In the genomic region with DNA sequence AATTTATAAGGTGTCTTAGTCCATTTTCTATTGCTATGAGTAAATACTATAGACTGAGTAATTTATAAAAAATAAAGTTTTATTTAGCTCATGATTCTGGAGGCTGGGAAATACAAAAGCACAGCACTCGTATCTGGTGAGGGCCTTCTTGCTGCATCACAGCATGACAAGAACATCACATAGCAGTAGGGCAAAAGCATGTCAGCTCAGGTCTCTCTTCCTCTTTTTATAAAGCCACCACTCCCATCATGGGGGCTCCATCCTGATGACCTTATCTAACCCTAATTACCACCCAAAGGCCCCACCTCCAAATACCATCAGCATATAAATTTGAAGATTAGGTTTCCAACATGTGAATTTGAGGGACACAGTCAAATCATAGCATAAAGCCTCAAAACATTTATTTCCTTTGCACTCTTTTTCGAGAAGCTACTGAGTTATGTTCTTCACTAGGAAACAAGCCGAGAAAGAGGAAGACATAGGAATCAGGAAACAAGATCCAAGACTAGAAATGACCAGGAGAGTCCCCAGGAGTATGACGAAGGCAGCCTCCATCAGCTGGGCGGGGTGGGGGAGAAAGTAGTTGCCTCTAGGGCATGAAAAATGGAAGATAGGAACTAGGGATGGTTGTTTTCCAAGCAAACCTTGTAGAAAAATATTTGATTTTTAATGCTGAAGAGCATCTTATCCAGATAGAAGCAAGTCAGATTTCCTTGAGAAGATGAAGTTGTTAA, we compare ENCODE assay signal across 22 cellular contexts. TPM values are rescaled to one million over a fixed set of nuclear protein-coding genes. Genes with fewer than 3 reads are reported as not detected.
A peak's percentile ranks its signal among the peaks of the same experiment; 100 is the strongest.
DNase-seq lines count a peak whose midpoint lies in the region; ATAC-seq, FAIRE-seq and TF ChIP-seq lines count a peak whose summit lies in the region.
"Had no signal": no experiment of that assay in that cellular context is flagged by ENCODE, and none has a peak within 500 bp of the region (broad histone marks: within the 10 kb centered on the region; RNA-seq: fewer than 3 reads in every experiment).

No MANE protein-coding gene starts in this region.

- POLR2A ChIA-PET in K562 (lab: Yijun Ruan, JAX), result interaction anchor here (1.8 kb wide), 1 partner anchor 15 kb away, joined by 5 read pairs; no protein-coding TSS in a partner anchor

- BruUV-seq in K562 (replicated peaks; lab: Mats Ljungman, UMichigan), result no TSS peak

- H2AFZ ChIP-seq in OCI-LY3 (ENCODE audit: low read depth, low read length) (no peak overlapping the region), K562 (ENCODE audit: low read depth, low read length) (no peak overlapping the region)
- H2AFZ ChIP-seq: GM23338 had no signal

- no peaks in the 10 kb centered on the region for H3K9me1 ChIP-seq in K562 (ENCODE audit: control insufficient read depth, insufficient read depth, low read length)

- intact Hi-C loops in Right ventricle myocardium inferior (cut with DNase I) (no loop called here), K562 (cut with micrococcal nuclease) (no loop called here), posterior vena cava (cut with DNase I) (no loop called here)

- TF ChIP-seq RAD21 in K562 (CRISPR knock-in tag; conservative IDR thresholded peaks at IDR 0.05 in 1 of 2, IDR thresholded peaks at IDR 0.05 in 1 of 2), result no peak

- H3K27me3 ChIP-seq in right atrium auricular region, result no peaks in the 10 kb centered on the region
- H3K27me3 ChIP-seq in OCI-LY3 (ENCODE audit: low read depth, low read length), result no peaks in the 10 kb centered on the region
- H3K27me3 ChIP-seq in K562 (ENCODE audit: control insufficient read depth in 2 of 2, insufficient read depth in 2 of 2, low read length in 2 of 2), result no peaks in the 10 kb centered on the region
- H3K27me3 ChIP-seq: BLaER1 had no signal

- H3K4me2 ChIP-seq in OCI-LY3 (ENCODE audit: low read length) (no peak overlapping the region), K562 (ENCODE audit: insufficient read depth, low read length) (no peak overlapping the region)
- H3K4me2 ChIP-seq: BLaER1, GM23338 had no signal

- DNase-seq in Right ventricle myocardium inferior (ENCODE audit: missing footprints) (peak; percentile 55), right atrium auricular region (ENCODE audit: low spot score) (no peak), K562 (ENCODE audit: extremely low read depth in 1 of 4, low spot score in 3 of 4) (no peak), posterior vena cava (ENCODE audit: low spot score) (peak; percentile 67), NCI-H524 (lab: John Stamatoyannopoulos, UW) (no peak), HT-29 (ENCODE audit: low spot score) (no peak)
- DNase-seq: 8988T; Calu3; CD8-positive, alpha-beta T cell; DMS79 treated with DMSO at 0.1 percent for 48 hours; HFFc6; IMR-90 had no signal

- no peak overlapping the region for H3K9ac ChIP-seq in OCI-LY3 (ENCODE audit: low read length)
- no peak overlapping the region for H3K9ac ChIP-seq in K562 (ENCODE audit: insufficient read depth in 1 of 2, low read depth in 2 of 2, low read length in 2 of 2)
- H3K9ac ChIP-seq: BLaER1 had no signal

- H3K36me3 ChIP-seq in right atrium auricular region, result no peaks in the 10 kb centered on the region
- H3K36me3 ChIP-seq in OCI-LY3 (replicated peaks; ENCODE audit: low read depth, low read length), result peaks cover 12% of the 10 kb centered on the region
- H3K36me3 ChIP-seq in K562 (ENCODE audit: control insufficient read depth, insufficient read depth, low read length), result no peaks in the 10 kb centered on the region
- H3K36me3 ChIP-seq: BLaER1 had no signal

- no peak for TF ChIP-seq POLR2A in K562 (conservative IDR thresholded peaks at IDR 0.05)

- H3K4me1 ChIP-seq in right atrium auricular region (no peaks in the 10 kb centered on the region), OCI-LY3 (ENCODE audit: low read length) (peaks cover 63% of the 10 kb centered on the region), K562 (replicated peaks in 1 of 2; ENCODE audit: control insufficient read depth in 2 of 2, insufficient read depth in 2 of 2, low read length in 2 of 2) (peaks cover 0 to 4% of the 10 kb centered on the region in 2 experiments; a peak in 1 of 5 replicates)
- H3K4me1 ChIP-seq: BLaER1 had no signal

- CTCF ChIA-PET in K562 (lab: Yijun Ruan, JAX; ENCODE audit: low intra/inter-chr PET ratio), result no interaction called here

- H3K4me3 ChIP-seq in right atrium auricular region, result no peak overlapping the region
- H3K4me3 ChIP-seq in OCI-LY3 (ENCODE audit: low read length), result no peak overlapping the region
- no peak overlapping the region for H3K4me3 ChIP-seq in K562
- H3K4me3 ChIP-seq: BLaER1, GM23338 had no signal

- no peak for TF ChIP-seq EP300 in K562 (IDR thresholded peaks at IDR 0.05; ENCODE audit: low read length)

- H3K27ac ChIP-seq in right atrium auricular region (no peak overlapping the region), OCI-LY3 (ENCODE audit: low read length) (peak overlapping the region; percentile 95), K562 (ENCODE audit: extremely low read depth, low read depth, low read length) (no peak overlapping the region)
- H3K27ac ChIP-seq: BLaER1, HL-60 had no signal

- WGBS in K562 (ENCODE audit: insufficient coverage, low coverage, missing lambda C conversion rate), result 67% methylated on average over 5 of the region's 5 CpGs

- H3K79me2 ChIP-seq in OCI-LY3 (ENCODE audit: low read length) (0 out of 2 replicates have a peak, but pooled peaks cover 2% of the 10 kb centered on the region), K562 (ENCODE audit: control insufficient read depth, insufficient read depth, low read length) (no peaks in the 10 kb centered on the region)

- TF ChIP-seq CTCF in right atrium auricular region (IDR thresholded peaks at IDR 0.05), result no peak
- TF ChIP-seq CTCF in OCI-LY3 (IDR thresholded peaks at IDR 0.05; ENCODE audit: low read depth, low read length), result no peak
- TF ChIP-seq CTCF in K562 (IDR thresholded peaks at IDR 0.05 in 2 of 3, conservative IDR thresholded peaks at IDR 0.05 in 1 of 3; ENCODE audit: insufficient read depth in 2 of 3, low read depth in 1 of 3, low read length in 3 of 3), result no peak

- FAIRE-seq in K562 (lab: Jason Lieb, UNC), result no peak
- FAIRE-seq: GM12892, GM18507, H54, HTR-8/SVneo had no signal

- in situ Hi-C loops in K562 (cut with MboI), result no loop called here

- no peak for ATAC-seq in Right ventricle myocardium inferior
- ATAC-seq in K562, result no peak
- no peak for ATAC-seq in GM18520 (IDR thresholded peaks at IDR 0.05; ENCODE audit: unreplicated experiment)
- ATAC-seq: CD8-positive, alpha-beta T cell; GM23338; HCT116 had no signal

- no peaks in the 10 kb centered on the region for H4K20me1 ChIP-seq in OCI-LY3 (ENCODE audit: insufficient read depth, low read length)
- no peaks in the 10 kb centered on the region for H4K20me1 ChIP-seq in K562 (replicated peaks; ENCODE audit: control insufficient read depth, insufficient read depth, low read length)
- H4K20me1 ChIP-seq: BLaER1 had no signal

- no peaks in the 10 kb centered on the region for H3K9me3 ChIP-seq in right atrium auricular region
- peaks cover 4% of the 10 kb centered on the region; the same call in 1 of the 2 replicates for H3K9me3 ChIP-seq in OCI-LY3 (ENCODE audit: insufficient read depth, low read length)
- H3K9me3 ChIP-seq in K562 (replicated peaks; ENCODE audit: control insufficient read depth, insufficient read depth, low read depth, low read length), result no peaks in the 10 kb centered on the region
- H3K9me3 ChIP-seq: BLaER1 had no signal

TF ChIP-seq in K562, 482 proteins besides CTCF, POLR2A, EP300 and RAD21:
- TF ChIP-seq FOXJ2 (tag; IDR thresholded peaks at IDR 0.05), result no peak
- TF ChIP-seq ZBTB34 (CRISPR knock-in tag; IDR thresholded peaks at IDR 0.05), result no peak
- TF ChIP-seq ZNF584 (CRISPR knock-in tag; IDR thresholded peaks at IDR 0.05; ENCODE audit: low read depth), result no peak
- TF ChIP-seq POLR2H (tag; IDR thresholded peaks at IDR 0.05; ENCODE audit: low read depth), result no peak
- peak; percentile 39; the same call in 1 of the 2 replicates for TF ChIP-seq SPI1 (IDR thresholded peaks at IDR 0.05; ENCODE audit: borderline replicate concordance, low read depth, low read length)
- no peak for TF ChIP-seq ZKSCAN3 (CRISPR knock-in tag; IDR thresholded peaks at IDR 0.05)

RNA-seq across cellular contexts. Expression of gene NABP1, which starts 24.1 kb away (rescaled TPM):
- total RNA-seq in Right ventricle myocardium inferior, result 5.1 TPM
- 1 to 10 TPM; 2.2 to 6.0 TPM for total RNA-seq in right atrium auricular region
- 68.8 and 169 TPM in 2 replicates for total RNA-seq in K562 (2011; cell fraction: chromatin; rRNA removed; ENCODE audit: low replicate concordance)
- total RNA-seq in K562 (2011; cell fraction: nucleolus; rRNA removed), result 39.4 and 41.1 TPM in 2 replicates
- 97.2 and 188 TPM in 2 replicates for total RNA-seq in K562 (2011; cell fraction: nucleoplasm; rRNA removed)
- 18.6 and 20.2 TPM in 2 replicates for total RNA-seq in K562 (2014; rRNA removed)
- total RNA-seq in K562 (2014; rRNA removed; fragmentation: Illumina TruSeq; extraction: Trizol), result 31.6 and 35.8 TPM in 2 replicates
- total RNA-seq in K562 (2015; rRNA removed; fragmentation: Illumina TruSeq; extraction: Trizol), result 37.2 and 44.0 TPM in 2 replicates
- total RNA-seq in K562 (2021), result 24.5 and 28.1 TPM in 2 replicates
- 20.5 and 22.2 TPM in 2 replicates for polyA plus RNA-seq in K562 (2011; rRNA removed)
- polyA plus RNA-seq in K562 (2011; cell fraction: cytosol; rRNA removed), result 1.8 and 5.1 TPM in 2 replicates
- polyA plus RNA-seq in K562 (2011; cell fraction: nucleus; rRNA removed), result 56.5 and 66.5 TPM in 2 replicates
- polyA plus RNA-seq in K562 (2012), result 10.8 and 12.9 TPM in 2 replicates
- 15.6 and 17.1 TPM in 2 replicates for polyA plus RNA-seq in K562 (2014; fragmentation: Illumina TruSeq; extraction: Trizol)
- 10 to 100 TPM; 12.8 to 14.9 TPM for polyA plus RNA-seq in K562 (2014; fragmentation: Nextera tagmentation; extraction: Ambion mirVana)
- 13.9 and 15.4 TPM in 2 replicates for polyA plus RNA-seq in K562 (2014; rRNA removed)
- 46.2 and 78.7 TPM in 2 replicates for polyA minus RNA-seq in K562 (2011; rRNA and poly(A)+ RNA removed)
- polyA minus RNA-seq in K562 (2011; cell fraction: cytosol; rRNA and poly(A)+ RNA removed), result 11.1 and 11.5 TPM in 2 replicates
- polyA minus RNA-seq in K562 (2011; cell fraction: nucleus; rRNA and poly(A)+ RNA removed), result 101 and 194 TPM in 2 replicates
- 10 to 100 TPM; 26.8 to 32.0 TPM for total RNA-seq in posterior vena cava
- total RNA-seq in HT-29 (2014; rRNA removed; shearing (Covaris generic)), result 4.6 and 7.4 TPM in 2 replicates

Comparison
In these comparisons a context has a peak if more than half of its experiments do, and no peak if none do; other contexts are left out.
1. DNase-seq: peak in Right ventricle myocardium inferior (single experiment) and posterior vena cava (single experiment); none in right atrium auricular region (single experiment), K562 (0 of 4), NCI-H524 (0 of 2) and HT-29 (single experiment).